Comparison of ENCODE assay signal across 17 cellular contexts in the genomic region with DNA sequence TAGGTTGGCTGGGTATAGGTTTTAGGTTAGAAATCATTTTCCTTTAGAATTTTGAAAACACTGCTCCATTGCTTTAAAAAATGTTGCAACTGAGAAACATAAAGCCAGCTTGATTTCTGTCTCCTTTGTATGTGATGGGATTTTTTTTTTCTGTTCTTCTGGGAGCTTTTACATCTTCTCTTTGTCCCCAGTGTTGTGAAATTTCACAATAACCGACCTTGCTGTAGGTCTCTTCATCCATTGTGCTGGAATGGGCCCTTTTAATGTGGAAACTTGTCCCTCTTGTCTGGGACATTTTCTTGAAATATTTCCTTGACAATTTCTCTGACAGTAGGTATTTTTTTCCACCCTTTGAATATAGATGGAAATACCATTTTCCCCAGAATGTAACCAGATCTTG. TPM values are rescaled to one million over a fixed set of nuclear protein-coding genes. Genes with fewer than 3 reads are reported as not detected.
A peak's percentile ranks its signal among the peaks of the same experiment; 100 is the strongest.
DNase-seq lines count a peak whose midpoint lies in the region; ATAC-seq, FAIRE-seq and TF ChIP-seq lines count a peak whose summit lies in the region.
"Had no signal": no experiment of that assay in that cellular context is flagged by ENCODE, and none has a peak within 500 bp of the region (broad histone marks: within the 10 kb centered on the region; RNA-seq: fewer than 3 reads in every experiment).

No MANE protein-coding gene starts in this region.

- no peaks in the 10 kb centered on the region for H3K27me3 ChIP-seq in HepG2 (ENCODE audit: control insufficient read depth in 1 of 2, insufficient read depth in 2 of 2, low read length in 2 of 2)
- H3K27me3 ChIP-seq in right lobe of liver: no peaks in the 10 kb centered on the region
- no peaks in the 10 kb centered on the region for H3K27me3 ChIP-seq in PC-3 (ENCODE audit: low read length)
- H3K27me3 ChIP-seq in foreskin keratinocyte: no peaks in the 10 kb centered on the region
- H3K27me3 ChIP-seq: BLaER1 treated with 17β-estradiol and CSF1 and Interleukin-3, amounts not matched to agents 10 nM and 100 nM had no signal

- DNase-seq in HepG2 (ENCODE audit: low spot score) (no peak), right lobe of liver (no peak), PC-3 (no peak), foreskin keratinocyte (no peak), LoVo (ENCODE audit: low spot score) (no peak), omental fat pad (ENCODE audit: low spot score) (no peak), NCI-H1436 treated with DMSO at 0.1 percent for 48 hours (lab: John Stamatoyannopoulos, UW) (no peak)
- DNase-seq: 8988T; Calu3; CD8-positive, alpha-beta T cell; DMS79 treated with DMSO at 0.1 percent for 48 hours; GF-D8; HCEC 1CT had no signal

- H3K4me1 ChIP-seq in HepG2 (ENCODE audit: insufficient read depth, low read length) (peaks cover 76% of the 10 kb centered on the region), right lobe of liver (peaks cover 0 to 32% (median 9%) of the 10 kb centered on the region in 4 donors), PC-3 (ENCODE audit: insufficient read depth, low read length) (peaks cover 32% of the 10 kb centered on the region), foreskin keratinocyte (peaks cover 36% of the 10 kb centered on the region)

- WGBS in HepG2 (ENCODE audit: low lambda C conversion rate): 2% methylated on average over 1 of the region's 1 CpG
- 55% methylated on average over 1 of the region's 1 CpG for WGBS in right lobe of liver (ENCODE audit: insufficient coverage, low coverage, low lambda C conversion rate, missing lambda C conversion rate)

- no peaks in the 10 kb centered on the region for H3K79me2 ChIP-seq in HepG2 (ENCODE audit: insufficient read depth, low read length)
- H3K79me2 ChIP-seq in PC-3 (ENCODE audit: low read length): no peaks in the 10 kb centered on the region

- H4K20me1 ChIP-seq in HepG2 (ENCODE audit: insufficient read depth, low read length) (no peaks in the 10 kb centered on the region), PC-3 (ENCODE audit: low read length) (no peaks in the 10 kb centered on the region)
- H4K20me1 ChIP-seq: BLaER1 treated with 17β-estradiol and CSF1 and Interleukin-3, amounts not matched to agents 10 nM and 100 nM had no signal

- CTCF ChIA-PET in HepG2 (lab: Yijun Ruan, JAX; ENCODE audit: low intra/inter-chr PET ratio, low total read pairs): interaction anchor here (4.0 to 5.4 kb wide), 2 partner anchors 79 to 139 kb away, joined by 46 to 49 read pairs; no protein-coding TSS in a partner anchor
- CTCF ChIA-PET in PC-3 (lab: Charles Lee): interaction anchor here (0.7 to 1.3 kb wide), 2 partner anchors 80 to 139 kb away, joined by 5 to 6 read pairs; no protein-coding TSS in a partner anchor

- POLR2A ChIA-PET in HepG2 (lab: Yijun Ruan, JAX) (interaction anchor here (1.3 to 1.9 kb wide), 2 partner anchors 29 to 43 kb away, joined by 3 to 13 read pairs; partner anchors contain the start of gene LAPTM4A), PC-3 (lab: Charles Lee; ENCODE audit: unreplicated experiment) (interaction anchor here (1.0 kb wide), 1 partner anchor 44 kb away, joined by 6 read pairs; the partner anchor contains the start of gene LAPTM4A)

- H3F3A ChIP-seq in PC-3 (ENCODE audit: low read length, unreplicated experiment): no peaks in the 10 kb centered on the region

- intact Hi-C loops in HepG2 (cut with micrococcal nuclease; ENCODE audit: unreplicated experiment) (no loop called here), right lobe of liver (cut with DNase I) (loop anchor here (5.0 to 10.0 kb wide), 3 partner anchors 73 to 131 kb away; partner anchors contain the start of gene MATN3 (in 1 of the 2)), PC-3 (cut with micrococcal nuclease) (loop anchor here (5.0 kb wide), 2 partner anchors 193 to 1708 kb away; partner anchors contain the start of gene TTC32)

- H3K9me3 ChIP-seq in HepG2 (ENCODE audit: low read length): no peaks in the 10 kb centered on the region
- H3K9me3 ChIP-seq in right lobe of liver: no peaks in the 10 kb centered on the region
- H3K9me3 ChIP-seq in PC-3 (ENCODE audit: low read length): no peaks in the 10 kb centered on the region
- H3K9me3 ChIP-seq: BLaER1 treated with 17β-estradiol and CSF1 and Interleukin-3, amounts not matched to agents 10 nM and 100 nM had no signal

- no peaks in the 10 kb centered on the region for H3K36me3 ChIP-seq in HepG2 (replicated peaks in 1 of 2; ENCODE audit: control insufficient read depth in 1 of 2, insufficient read depth in 2 of 2, low read length in 2 of 2)
- no peaks in the 10 kb centered on the region for H3K36me3 ChIP-seq in right lobe of liver
- H3K36me3 ChIP-seq in PC-3 (ENCODE audit: low read depth, low read length): no peaks in the 10 kb centered on the region
- H3K36me3 ChIP-seq: BLaER1 treated with 17β-estradiol and CSF1 and Interleukin-3, amounts not matched to agents 10 nM and 100 nM had no signal

- H3K9ac ChIP-seq in HepG2 (ENCODE audit: insufficient read depth, low read depth, low read length) (no peak overlapping the region), PC-3 (ENCODE audit: low read length) (no peak overlapping the region)
- H3K9ac ChIP-seq: BLaER1 treated with 17β-estradiol and CSF1 and Interleukin-3, amounts not matched to agents 10 nM and 100 nM had no signal

- no peak overlapping the region for H3K4me3 ChIP-seq in HepG2 (replicated peaks in 1 of 3; ENCODE audit: insufficient read depth in 1 of 3, low read depth in 2 of 3, low read length in 3 of 3)
- no peak overlapping the region for H3K4me3 ChIP-seq in right lobe of liver
- H3K4me3 ChIP-seq in PC-3 (ENCODE audit: low read length): no peak overlapping the region
- H3K4me3 ChIP-seq: BLaER1 treated with 17β-estradiol and CSF1 and Interleukin-3, amounts not matched to agents 10 nM and 100 nM; GM23338 had no signal

- H3K27ac ChIP-seq in HepG2 (ENCODE audit: extremely low read length, insufficient read depth, low read length): no peak overlapping the region
- H3K27ac ChIP-seq in right lobe of liver: no peak overlapping the region
- H3K27ac ChIP-seq in PC-3 (ENCODE audit: low read length): peak overlapping the region; percentile 73; the same call in 1 of the 2 replicates
- peak overlapping the region; percentile 45 for H3K27ac ChIP-seq in foreskin keratinocyte
- H3K27ac ChIP-seq: BLaER1 treated with 17β-estradiol and CSF1 and Interleukin-3, amounts not matched to agents 10 nM and 100 nM had no signal

- TF ChIP-seq CTCF in HepG2 (CRISPR knock-in tag; IDR thresholded peaks at IDR 0.05) (no peak), right lobe of liver (IDR thresholded peaks at IDR 0.05) (no peak), PC-3 (conservative IDR thresholded peaks at IDR 0.05; ENCODE audit: low read depth, low read length) (no peak), foreskin keratinocyte (conservative IDR thresholded peaks at IDR 0.05) (no peak), omental fat pad (IDR thresholded peaks at IDR 0.05) (no peak)

- H3K4me2 ChIP-seq in HepG2 (ENCODE audit: low read depth, low read length) (no peak overlapping the region), PC-3 (ENCODE audit: low read length) (peak overlapping the region; percentile 44; the same call in 1 of the 2 replicates)
- H3K4me2 ChIP-seq: BLaER1 treated with 17β-estradiol and CSF1 and Interleukin-3, amounts not matched to agents 10 nM and 100 nM; GM23338 had no signal

- TF ChIP-seq EP300 in HepG2 (IDR thresholded peaks at IDR 0.05; ENCODE audit: low read depth in 2 of 2, low read length in 2 of 2) (no peak), HepG2 (CRISPR knock-in tag; IDR thresholded peaks at IDR 0.05; ENCODE audit: borderline replicate concordance) (no peak)

- H3K9me2 ChIP-seq in PC-3 (replicated peaks; ENCODE audit: low read length): no peaks in the 10 kb centered on the region

- no peak for FAIRE-seq in HepG2 (lab: Jason Lieb, UNC)
- FAIRE-seq: H54, HTR-8/SVneo had no signal

- TF ChIP-seq RAD21 in HepG2 (CRISPR knock-in tag; IDR thresholded peaks at IDR 0.05): no peak

- in situ Hi-C loops in HepG2 (cut with HindIII; ENCODE audit: extremely low pct_ligation_motif_present, low pct_unique_long_range_greater_than_20kb): no loop called here

- ATAC-seq in HepG2 (no peak), right lobe of liver (no peak), PC-3 (no peak), foreskin keratinocyte (no peak), omental fat pad (ENCODE audit: low FRiP score) (no peak)
- ATAC-seq: CD8-positive, alpha-beta T cell; GM23338 had no signal

- H2AFZ ChIP-seq in HepG2 (ENCODE audit: low read length) (no peak overlapping the region), PC-3 (ENCODE audit: low read length) (no peak overlapping the region)
- H2AFZ ChIP-seq: GM23338 had no signal

- TF ChIP-seq POLR2A in HepG2 (IDR thresholded peaks at IDR 0.05; ENCODE audit: insufficient read depth in 1 of 2, low read depth in 2 of 2, low read length in 2 of 2) (no peak), right lobe of liver (IDR thresholded peaks at IDR 0.05) (no peak)

- no TSS peak for BruUV-seq in HepG2 (replicated peaks; lab: Mats Ljungman, UMichigan)
- no TSS peak for BruUV-seq in PC-3 (replicated peaks; lab: Mats Ljungman, UMichigan)

RNA-seq across cellular contexts. Expression of gene LAPTM4A, which starts 44.0 kb away (rescaled TPM):
- 82.8 and 116 TPM in 2 replicates for total RNA-seq in HepG2 (2016; rRNA removed; fragmentation: Illumina TruSeq; extraction: Trizol)
- total RNA-seq in HepG2 (2016; cell fraction: cytosol; rRNA removed; fragmentation: Illumina TruSeq; extraction: Trizol; ENCODE audit: low read depth): 18.7 and 21.2 TPM in 2 replicates
- 83.7 and 119 TPM in 2 replicates for total RNA-seq in HepG2 (2016; cell fraction: insoluble cytoplasmic fraction; rRNA removed; fragmentation: Illumina TruSeq; extraction: Trizol)
- 35.7 and 39.5 TPM in 2 replicates for total RNA-seq in HepG2 (2016; cell fraction: membrane; rRNA removed; fragmentation: Illumina TruSeq; extraction: Trizol)
- 127 and 144 TPM in 2 replicates for total RNA-seq in HepG2 (2016; cell fraction: nucleus; rRNA removed; fragmentation: Illumina TruSeq; extraction: Trizol)
- 491 and 558 TPM in 2 replicates for polyA plus RNA-seq in HepG2 (2011; rRNA removed)
- 344 and 527 TPM in 2 replicates for polyA plus RNA-seq in HepG2 (2011; cell fraction: cytosol; rRNA removed)
- 114 and 137 TPM in 2 replicates for polyA plus RNA-seq in HepG2 (2011; cell fraction: nucleus; rRNA removed)
- polyA plus RNA-seq in HepG2 (2012): 288 and 349 TPM in 2 replicates
- 46.6 and 49.9 TPM in 2 replicates for polyA plus RNA-seq in HepG2 (2016; cell fraction: cytosol; fragmentation: Illumina TruSeq; extraction: Trizol; ENCODE audit: low read depth)
- polyA plus RNA-seq in HepG2 (2016; cell fraction: insoluble cytoplasmic fraction; fragmentation: Illumina TruSeq; extraction: Trizol; ENCODE audit: low read depth): 181 and 190 TPM in 2 replicates
- 62.5 and 62.8 TPM in 2 replicates for polyA plus RNA-seq in HepG2 (2016; cell fraction: membrane; fragmentation: Illumina TruSeq; extraction: Trizol; ENCODE audit: low read depth)
- 365 and 398 TPM in 2 replicates for polyA plus RNA-seq in HepG2 (2016; cell fraction: nucleus; fragmentation: Illumina TruSeq; extraction: Trizol; ENCODE audit: insufficient read depth, low read depth)
- polyA minus RNA-seq in HepG2 (2011; rRNA and poly(A)+ RNA removed; ENCODE audit: low replicate concordance): 123 and 176 TPM in 2 replicates
- polyA minus RNA-seq in HepG2 (2011; cell fraction: cytosol; rRNA and poly(A)+ RNA removed): 150 and 184 TPM in 2 replicates
- polyA minus RNA-seq in HepG2 (2011; cell fraction: nucleus; rRNA and poly(A)+ RNA removed): 93.0 and 135 TPM in 2 replicates
- total RNA-seq in right lobe of liver: 100 to 1,000 TPM in 4 of 6 experiments, 10 to 100 TPM in 2; 80.0 to 143 (median 126) TPM
- 54.5 and 62.7 TPM in 2 replicates for total RNA-seq in PC-3 (2014; rRNA removed)
- 91.4 and 103 TPM in 2 replicates for total RNA-seq in foreskin keratinocyte
- polyA plus RNA-seq in foreskin keratinocyte: 127 and 150 TPM in 2 replicates
- total RNA-seq in omental fat pad: 100 to 1,000 TPM; 174 to 306 (median 225) TPM

Comparison
In these comparisons a context has a peak if more than half of its experiments do, and no peak if none do; other contexts are left out.
1. H3K27ac ChIP-seq: peak in PC-3 (single experiment) and foreskin keratinocyte (single experiment); none in HepG2 (single experiment) and right lobe of liver (0 of 3).